In genomic region chrX:51437521-51437920, GRCh38 we compare ENCODE assay signal across 1 cellular context.
TF ChIP-seq lines count a peak whose summit lies in the region.

No MANE protein-coding gene starts in this region.

TF ChIP-seq in HEK293, 187 proteins besides CTCF, POLR2A, EP300 and RAD21 (continued from another document):
- TF ChIP-seq, protein P1, sequence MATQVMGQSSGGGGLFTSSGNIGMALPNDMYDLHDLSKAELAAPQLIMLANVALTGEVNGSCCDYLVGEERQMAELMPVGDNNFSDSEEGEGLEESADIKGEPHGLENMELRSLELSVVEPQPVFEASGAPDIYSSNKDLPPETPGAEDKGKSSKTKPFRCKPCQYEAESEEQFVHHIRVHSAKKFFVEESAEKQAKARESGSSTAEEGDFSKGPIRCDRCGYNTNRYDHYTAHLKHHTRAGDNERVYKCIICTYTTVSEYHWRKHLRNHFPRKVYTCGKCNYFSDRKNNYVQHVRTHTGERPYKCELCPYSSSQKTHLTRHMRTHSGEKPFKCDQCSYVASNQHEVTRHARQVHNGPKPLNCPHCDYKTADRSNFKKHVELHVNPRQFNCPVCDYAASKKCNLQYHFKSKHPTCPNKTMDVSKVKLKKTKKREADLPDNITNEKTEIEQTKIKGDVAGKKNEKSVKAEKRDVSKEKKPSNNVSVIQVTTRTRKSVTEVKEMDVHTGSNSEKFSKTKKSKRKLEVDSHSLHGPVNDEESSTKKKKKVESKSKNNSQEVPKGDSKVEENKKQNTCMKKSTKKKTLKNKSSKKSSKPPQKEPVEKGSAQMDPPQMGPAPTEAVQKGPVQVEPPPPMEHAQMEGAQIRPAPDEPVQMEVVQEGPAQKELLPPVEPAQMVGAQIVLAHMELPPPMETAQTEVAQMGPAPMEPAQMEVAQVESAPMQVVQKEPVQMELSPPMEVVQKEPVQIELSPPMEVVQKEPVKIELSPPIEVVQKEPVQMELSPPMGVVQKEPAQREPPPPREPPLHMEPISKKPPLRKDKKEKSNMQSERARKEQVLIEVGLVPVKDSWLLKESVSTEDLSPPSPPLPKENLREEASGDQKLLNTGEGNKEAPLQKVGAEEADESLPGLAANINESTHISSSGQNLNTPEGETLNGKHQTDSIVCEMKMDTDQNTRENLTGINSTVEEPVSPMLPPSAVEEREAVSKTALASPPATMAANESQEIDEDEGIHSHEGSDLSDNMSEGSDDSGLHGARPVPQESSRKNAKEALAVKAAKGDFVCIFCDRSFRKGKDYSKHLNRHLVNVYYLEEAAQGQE (tag by site-specific recombination; IDR thresholded peaks at IDR 0.05): peak; percentile 37; the same call in 1 of the 2 replicates
- TF ChIP-seq, protein P2, sequence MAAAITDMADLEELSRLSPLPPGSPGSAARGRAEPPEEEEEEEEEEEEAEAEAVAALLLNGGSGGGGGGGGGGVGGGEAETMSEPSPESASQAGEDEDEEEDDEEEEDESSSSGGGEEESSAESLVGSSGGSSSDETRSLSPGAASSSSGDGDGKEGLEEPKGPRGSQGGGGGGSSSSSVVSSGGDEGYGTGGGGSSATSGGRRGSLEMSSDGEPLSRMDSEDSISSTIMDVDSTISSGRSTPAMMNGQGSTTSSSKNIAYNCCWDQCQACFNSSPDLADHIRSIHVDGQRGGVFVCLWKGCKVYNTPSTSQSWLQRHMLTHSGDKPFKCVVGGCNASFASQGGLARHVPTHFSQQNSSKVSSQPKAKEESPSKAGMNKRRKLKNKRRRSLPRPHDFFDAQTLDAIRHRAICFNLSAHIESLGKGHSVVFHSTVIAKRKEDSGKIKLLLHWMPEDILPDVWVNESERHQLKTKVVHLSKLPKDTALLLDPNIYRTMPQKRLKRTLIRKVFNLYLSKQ (tag by site-specific recombination; IDR thresholded peaks at IDR 0.05; ENCODE audit: borderline replicate concordance): 0 out of 2 replicates have a peak, but pooled peaks have one; percentile 19
- TF ChIP-seq ZNF394 (tag by site-specific recombination; IDR thresholded peaks at IDR 0.05; ENCODE audit: borderline replicate concordance) (peak; percentile 75; the same call in 1 of the 2 replicates), ZNF560 (tag by site-specific recombination; IDR thresholded peaks at IDR 0.05; ENCODE audit: borderline replicate concordance) (0 out of 2 replicates have a peak, but pooled peaks have one; percentile 21), ZNF529 (tag by site-specific recombination; IDR thresholded peaks at IDR 0.05; ENCODE audit: insufficient replicate concordance) (peak; percentile 42), ZNF16 (tag by site-specific recombination; IDR thresholded peaks at IDR 0.05; ENCODE audit: low read depth) (no peak), ZNF704 (tag by site-specific recombination; IDR thresholded peaks at IDR 0.05) (no peak), KLF16 (tag by site-specific recombination; IDR thresholded peaks at IDR 0.05) (no peak), ZNF76 (tag by site-specific recombination; IDR thresholded peaks at IDR 0.05; ENCODE audit: borderline replicate concordance, low read depth) (no peak), ZNF426 (tag by site-specific recombination; IDR thresholded peaks at IDR 0.05) (peak; percentile 68), ZNF501 (tag by site-specific recombination; IDR thresholded peaks at IDR 0.05) (no peak), GFI1B (tag by site-specific recombination; IDR thresholded peaks at IDR 0.05) (no peak), ZBTB8A (tag by site-specific recombination; IDR thresholded peaks at IDR 0.05) (peak; percentile 50), ZNF558 (tag by site-specific recombination; IDR thresholded peaks at IDR 0.05) (no peak), ZNF555 (tag by site-specific recombination; conservative IDR thresholded peaks at IDR 0.05) (peak; percentile 71), ZNF214 (tag by site-specific recombination; IDR thresholded peaks at IDR 0.05; ENCODE audit: borderline replicate concordance) (no peak), ZXDB (tag by site-specific recombination; IDR thresholded peaks at IDR 0.05) (peak; percentile 48; the same call in 1 of the 2 replicates), ZNF121 (tag by site-specific recombination; IDR thresholded peaks at IDR 0.05) (0 out of 2 replicates have a peak, but pooled peaks have one; percentile 11), ZNF596 (tag by site-specific recombination; IDR thresholded peaks at IDR 0.05) (no peak), ZNF518A (tag by site-specific recombination; conservative IDR thresholded peaks at IDR 0.05; ENCODE audit: low read depth) (peak; percentile 74; the same call in 1 of the 2 replicates), SP2 (tag by site-specific recombination; IDR thresholded peaks at IDR 0.05) (no peak), ZBTB20 (tag by site-specific recombination; IDR thresholded peaks at IDR 0.05) (no peak), ZNF654 (tag by site-specific recombination; IDR thresholded peaks at IDR 0.05; ENCODE audit: low read depth) (peak; percentile 23; the same call in 1 of the 2 replicates), ZFP37 (tag by site-specific recombination; IDR thresholded peaks at IDR 0.05) (no peak), ZNF433 (tag by site-specific recombination; IDR thresholded peaks at IDR 0.05; ENCODE audit: low read depth) (peak; percentile 50), ZBTB21 (tag by site-specific recombination; IDR thresholded peaks at IDR 0.05) (no peak), ZBTB11 (tag by site-specific recombination; conservative IDR thresholded peaks at IDR 0.05; ENCODE audit: low read depth) (peak; percentile 69), ZNF19 (tag by site-specific recombination; IDR thresholded peaks at IDR 0.05; ENCODE audit: low read depth) (no peak), ATF2 (tag by site-specific recombination; IDR thresholded peaks at IDR 0.05; ENCODE audit: low read depth) (no peak), ZNF510 (tag by site-specific recombination; IDR thresholded peaks at IDR 0.05; ENCODE audit: insufficient replicate concordance) (peak; percentile 41)
- TF ChIP-seq, protein P3, sequence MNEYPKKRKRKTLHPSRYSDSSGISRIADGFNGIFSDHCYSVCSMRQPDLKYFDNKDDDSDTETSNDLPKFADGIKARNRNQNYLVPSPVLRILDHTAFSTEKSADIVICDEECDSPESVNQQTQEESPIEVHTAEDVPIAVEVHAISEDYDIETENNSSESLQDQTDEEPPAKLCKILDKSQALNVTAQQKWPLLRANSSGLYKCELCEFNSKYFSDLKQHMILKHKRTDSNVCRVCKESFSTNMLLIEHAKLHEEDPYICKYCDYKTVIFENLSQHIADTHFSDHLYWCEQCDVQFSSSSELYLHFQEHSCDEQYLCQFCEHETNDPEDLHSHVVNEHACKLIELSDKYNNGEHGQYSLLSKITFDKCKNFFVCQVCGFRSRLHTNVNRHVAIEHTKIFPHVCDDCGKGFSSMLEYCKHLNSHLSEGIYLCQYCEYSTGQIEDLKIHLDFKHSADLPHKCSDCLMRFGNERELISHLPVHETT (tag by site-specific recombination; IDR thresholded peaks at IDR 0.05): no peak
- TF ChIP-seq, protein P4, sequence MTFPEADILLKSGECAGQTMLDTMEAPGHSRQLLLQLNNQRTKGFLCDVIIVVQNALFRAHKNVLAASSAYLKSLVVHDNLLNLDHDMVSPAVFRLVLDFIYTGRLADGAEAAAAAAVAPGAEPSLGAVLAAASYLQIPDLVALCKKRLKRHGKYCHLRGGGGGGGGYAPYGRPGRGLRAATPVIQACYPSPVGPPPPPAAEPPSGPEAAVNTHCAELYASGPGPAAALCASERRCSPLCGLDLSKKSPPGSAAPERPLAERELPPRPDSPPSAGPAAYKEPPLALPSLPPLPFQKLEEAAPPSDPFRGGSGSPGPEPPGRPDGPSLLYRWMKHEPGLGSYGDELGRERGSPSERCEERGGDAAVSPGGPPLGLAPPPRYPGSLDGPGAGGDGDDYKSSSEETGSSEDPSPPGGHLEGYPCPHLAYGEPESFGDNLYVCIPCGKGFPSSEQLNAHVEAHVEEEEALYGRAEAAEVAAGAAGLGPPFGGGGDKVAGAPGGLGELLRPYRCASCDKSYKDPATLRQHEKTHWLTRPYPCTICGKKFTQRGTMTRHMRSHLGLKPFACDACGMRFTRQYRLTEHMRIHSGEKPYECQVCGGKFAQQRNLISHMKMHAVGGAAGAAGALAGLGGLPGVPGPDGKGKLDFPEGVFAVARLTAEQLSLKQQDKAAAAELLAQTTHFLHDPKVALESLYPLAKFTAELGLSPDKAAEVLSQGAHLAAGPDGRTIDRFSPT (tag by site-specific recombination; IDR thresholded peaks at IDR 0.05): no peak
